ENCODE assay signal across 23 cellular contexts in genomic region chr3:70097084-70097483, GRCh38.
"Had no signal": no experiment of that assay in that cellular context is flagged by ENCODE, and none has a peak within 500 bp of the region (broad histone marks: within the 10 kb centered on the region; RNA-seq: fewer than 3 reads in every experiment).

No MANE protein-coding gene starts in this region.

- H3K27me3 Mint-ChIP-seq: natural killer cell treated with Interleukin-12 subunit alpha and Interleukin-12 subunit beta and Interleukin-15 and Interleukin-18, amount 100 ng/mL, for 72 hours; type B pancreatic cell had no signal

- DNase-seq: activated CD4-positive, alpha-beta memory T cell treated with anti-CD3 and anti-CD28 coated beads for 36 hours; activated CD4-positive, alpha-beta T cell treated with anti-CD3 and anti-CD28 coated beads, Interleukin-2, amount 10 ng/mL, durations not matched to agents 24 days and 14 days; activated CD4-positive, CD25-positive, alpha-beta regulatory T cell treated with anti-CD3 and anti-CD28 coated beads, Interleukin-2, amount 50 U/mL, for 72 hours; activated CD8-positive, alpha-beta memory T cell treated with anti-CD3 and anti-CD28 coated beads, Interleukin-2, amount 50 U/mL, for 4 hours; activated gamma-delta T cell treated with Interleukin-2 at 50 U/mL for 16 hours; activated T-cell treated with anti-CD3 and anti-CD28 coated beads, Interleukin-2, amount 50 U/mL, for 1 hour; central memory CD4-positive, alpha-beta T cell; effector CD4-positive, alpha-beta T cell; gastrocnemius medialis; right lobe of liver; stimulated activated CD4-positive, alpha-beta T cell treated with anti-CD3 and anti-CD28 coated beads, Interleukin-2, amount 100 ng/mL, for 48 hours; uterus had no signal

- H3K4me3 Mint-ChIP-seq: activated CD4-positive, alpha-beta memory T cell treated with anti-CD3 and anti-CD28 coated beads for 36 hours; activated CD4-positive, alpha-beta T cell treated with anti-CD3 and anti-CD28 coated beads, Interleukin-2, amount 10 ng/mL, durations not matched to agents 24 days and 14 days; activated T-helper 1 cell treated with anti-CD3 and anti-CD28 coated beads, Interleukin-12 subunit alpha, Interleukin-12 subunit beta, Interleukin-2, Interleukin-4 antibody, amounts not matched to agents 30 ng/mL and 10 ng/mL and 1 ng/mL, durations not matched to agents 14 hours and 24 hours and 36 hours; dendritic cell treated with granulocyte-macrophage colony-stimulating factor and Interleukin-4, amounts not matched to agents 40 ng/mL and 50 ng/mL, for 4 days; memory B cell; natural killer cell treated with Interleukin-12 subunit alpha and Interleukin-12 subunit beta and Interleukin-15 and Interleukin-18, amount 100 ng/mL, for 72 hours; stimulated activated naive CD8-positive, alpha-beta T cell treated with anti-CD3 and anti-CD28 coated beads, Interleukin-15, Interleukin-2, amounts not matched to agents 100 ng/mL and 50 ng/mL, for 24 hours; type B pancreatic cell had no signal

- H3K27ac ChIP-seq: breast epithelium, epithelial cell of prostate, gastrocnemius medialis, hepatocyte, right lobe of liver, uterus had no signal

- H3K9me3 Mint-ChIP-seq: activated CD4-positive, alpha-beta memory T cell treated with anti-CD3 and anti-CD28 coated beads for 36 hours; activated CD4-positive, alpha-beta T cell treated with anti-CD3 and anti-CD28 coated beads, Interleukin-2, amount 10 ng/mL, durations not matched to agents 24 days and 14 days; activated naive CD4-positive, alpha-beta T cell treated with anti-CD3 and anti-CD28 coated beads, Interleukin-2, amount 50 U/mL, for 72 hours; activated T-helper 1 cell treated with anti-CD3 and anti-CD28 coated beads, Interleukin-12 subunit alpha, Interleukin-12 subunit beta, Interleukin-2, Interleukin-4 antibody, amounts not matched to agents 30 ng/mL and 10 ng/mL and 1 ng/mL, durations not matched to agents 14 hours and 24 hours and 36 hours; dendritic cell treated with granulocyte-macrophage colony-stimulating factor and Interleukin-4, amounts not matched to agents 40 ng/mL and 50 ng/mL, for 4 days; memory B cell; stimulated activated naive CD8-positive, alpha-beta T cell treated with anti-CD3 and anti-CD28 coated beads, Interleukin-15, Interleukin-2, amounts not matched to agents 100 ng/mL and 50 ng/mL, for 24 hours; type B pancreatic cell had no signal

- H3K4me3 ChIP-seq: breast epithelium, gastrocnemius medialis, hepatocyte, right lobe of liver, uterus had no signal

- H3K36me3 Mint-ChIP-seq: activated CD4-positive, alpha-beta memory T cell treated with anti-CD3 and anti-CD28 coated beads for 36 hours; activated naive CD4-positive, alpha-beta T cell treated with anti-CD3 and anti-CD28 coated beads, Interleukin-2, amount 50 U/mL, for 72 hours; memory B cell; natural killer cell treated with Interleukin-12 subunit alpha and Interleukin-12 subunit beta and Interleukin-15 and Interleukin-18, amount 100 ng/mL, for 72 hours; type B pancreatic cell had no signal

- H3K27ac Mint-ChIP-seq: activated CD4-positive, alpha-beta memory T cell treated with anti-CD3 and anti-CD28 coated beads for 36 hours; activated CD4-positive, alpha-beta T cell treated with anti-CD3 and anti-CD28 coated beads, Interleukin-2, amount 10 ng/mL, durations not matched to agents 24 days and 14 days; activated naive CD4-positive, alpha-beta T cell treated with anti-CD3 and anti-CD28 coated beads, Interleukin-2, amount 50 U/mL, for 72 hours; activated T-helper 1 cell treated with anti-CD3 and anti-CD28 coated beads, Interleukin-12 subunit alpha, Interleukin-12 subunit beta, Interleukin-2, Interleukin-4 antibody, amounts not matched to agents 30 ng/mL and 10 ng/mL and 1 ng/mL, durations not matched to agents 14 hours and 24 hours and 36 hours; dendritic cell treated with granulocyte-macrophage colony-stimulating factor and Interleukin-4, amounts not matched to agents 40 ng/mL and 50 ng/mL, for 4 days; memory B cell; natural killer cell treated with Interleukin-12 subunit alpha and Interleukin-12 subunit beta and Interleukin-15 and Interleukin-18, amount 100 ng/mL, for 72 hours; stimulated activated naive CD8-positive, alpha-beta T cell treated with anti-CD3 and anti-CD28 coated beads, Interleukin-15, Interleukin-2, amounts not matched to agents 100 ng/mL and 50 ng/mL, for 24 hours; type B pancreatic cell had no signal

- H3K36me3 ChIP-seq: breast epithelium, gastrocnemius medialis, right lobe of liver, uterus had no signal

- H3K9me3 ChIP-seq: breast epithelium, gastrocnemius medialis, right lobe of liver, uterus had no signal

- FAIRE-seq: endometrium had no signal

- H3K27me3 ChIP-seq: breast epithelium, gastrocnemius medialis, hepatocyte, right lobe of liver, uterus had no signal

- H3K4me1 ChIP-seq: breast epithelium, gastrocnemius medialis, right lobe of liver, uterus had no signal

- ATAC-seq: gastrocnemius medialis; natural killer cell treated with Interleukin-12 subunit alpha and Interleukin-12 subunit beta and Interleukin-15 and Interleukin-18, amount 100 ng/mL, for 72 hours had no signal
